ENCODE assay signal across 15 cellular contexts in the genomic region with DNA sequence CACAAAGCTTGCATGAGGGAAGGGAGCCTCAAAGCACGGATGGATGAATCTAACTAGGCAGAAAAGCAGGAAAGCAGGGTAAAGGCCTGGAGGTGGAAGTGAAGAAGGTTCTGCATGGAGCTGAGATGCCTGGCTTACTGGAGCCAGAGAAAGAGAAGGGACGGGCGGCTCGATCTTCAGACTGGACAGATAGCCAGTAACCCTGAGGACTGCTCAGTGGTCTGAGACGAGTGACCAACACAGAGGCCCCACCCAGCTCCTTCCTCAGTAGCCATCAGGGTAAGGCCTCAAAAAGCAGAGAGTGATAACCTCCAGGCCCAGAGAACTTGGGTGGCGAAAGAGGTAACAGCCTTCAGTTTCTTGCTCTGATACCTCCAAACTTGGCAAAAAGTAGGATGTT. TPM values are rescaled to one million over a fixed set of nuclear protein-coding genes. Genes with fewer than 3 reads are reported as not detected.
DNase-seq lines count a peak whose midpoint lies in the region; ATAC-seq and TF ChIP-seq lines count a peak whose summit lies in the region.
"Had no signal": no experiment of that assay in that cellular context is flagged by ENCODE, and none has a peak within 500 bp of the region (broad histone marks: within the 10 kb centered on the region; RNA-seq: fewer than 3 reads in every experiment).

No MANE protein-coding gene starts in this region.

- ATAC-seq in left cardiac atrium, result no peak
- no peak for ATAC-seq in right cardiac atrium
- no peak for ATAC-seq in RWPE2 (ENCODE audit: low read depth)
- no peak for ATAC-seq in left lobe of liver
- no peak for ATAC-seq in HG03354 (IDR thresholded peaks at IDR 0.05; ENCODE audit: poor library complexity, severe bottlenecking, unreplicated experiment)
- no peak for ATAC-seq in naive thymus-derived CD8-positive, alpha-beta T cell
- ATAC-seq: HCT116, Panc1 had no signal

- H3K4me1 Mint-ChIP-seq in naive thymus-derived CD8-positive, alpha-beta T cell, result peaks cover 7 to 25% (median 22%) of the 10 kb centered on the region in 4 donors

- DNase-seq in left cardiac atrium, result peak; percentile 2
- no peak for DNase-seq in right cardiac atrium
- peak; percentile 49 for DNase-seq in RWPE2 (ENCODE audit: low spot score)
- peak; percentile 35 for DNase-seq in left lobe of liver (ENCODE audit: low spot score)
- peak; percentile 14 for DNase-seq in stomach
- no peak for DNase-seq in D341Med (ENCODE audit: low spot score)
- no peak for DNase-seq in naive thymus-derived CD8-positive, alpha-beta T cell
- DNase-seq: Calu3, DMS79 treated with DMSO at 0.1 percent for 48 hours, KBM-7, NCI-H1092, Right ventricle myocardium superior had no signal

- H3K36me3 ChIP-seq in RWPE2 (ENCODE audit: low read depth) (peaks cover 6% of the 10 kb centered on the region), stomach (peaks cover 0 to 6% (median 5%) of the 10 kb centered on the region in 4 donors)

- WGBS in right cardiac atrium, result 96% methylated on average over 6 of the region's 6 CpGs
- WGBS in stomach, 5 donors, result 91 to 98% (median 93%) methylated on average over 6 of the region's 6 CpGs

- TF ChIP-seq CTCF in RWPE2 (IDR thresholded peaks at IDR 0.05; ENCODE audit: poor library complexity, severe bottlenecking), result no peak
- no peak for TF ChIP-seq CTCF in stomach (IDR thresholded peaks at IDR 0.05)

- intact Hi-C loops in left cardiac atrium (cut with DNase I) (no loop called here), right cardiac atrium (cut with DNase I) (no loop called here), stomach (cut with DNase I; ENCODE audit: low total_unique reads) (no loop called here)

- POLR2A ChIA-PET in naive thymus-derived CD8-positive, alpha-beta T cell (lab: Charles Lee), result no interaction called here

- no peaks in the 10 kb centered on the region for H3K27me3 ChIP-seq in right cardiac atrium (ENCODE audit: control insufficient read depth, insufficient read depth)
- no peaks in the 10 kb centered on the region for H3K27me3 ChIP-seq in RWPE2 (ENCODE audit: insufficient read depth, poor library complexity, severe bottlenecking)
- H3K27me3 ChIP-seq in stomach, result no peaks in the 10 kb centered on the region

- TF ChIP-seq POLR2A in stomach (IDR thresholded peaks at IDR 0.05), result no peak

- no peak overlapping the region for H3K4me3 ChIP-seq in right cardiac atrium (ENCODE audit: low read length)
- no peak overlapping the region for H3K4me3 ChIP-seq in RWPE2 (ENCODE audit: severe bottlenecking)
- no peak overlapping the region for H3K4me3 ChIP-seq in stomach

- H3K27me3 Mint-ChIP-seq in naive thymus-derived CD8-positive, alpha-beta T cell, result no peaks in the 10 kb centered on the region

- H3K9me3 ChIP-seq in right cardiac atrium (ENCODE audit: control insufficient read depth, low read length) (no peaks in the 10 kb centered on the region), RWPE2 (ENCODE audit: severe bottlenecking) (no peaks in the 10 kb centered on the region), stomach (no peaks in the 10 kb centered on the region)

- H3K9me3 Mint-ChIP-seq in naive thymus-derived CD8-positive, alpha-beta T cell, result no peaks in the 10 kb centered on the region

- TF ChIP-seq EP300 in stomach (IDR thresholded peaks at IDR 0.05), result no peak

- no peaks in the 10 kb centered on the region for H3K4me1 ChIP-seq in right cardiac atrium (ENCODE audit: control insufficient read depth, insufficient read depth, low read length)
- H3K4me1 ChIP-seq in RWPE2 (ENCODE audit: insufficient read depth, poor library complexity, severe bottlenecking), result no peaks in the 10 kb centered on the region
- H3K4me1 ChIP-seq in stomach, result peaks cover 6 to 17% (median 13%) of the 10 kb centered on the region in 4 donors

- no peak overlapping the region for H3K27ac Mint-ChIP-seq in naive thymus-derived CD8-positive, alpha-beta T cell

- peaks cover 0 to 3% (median 0%) of the 10 kb centered on the region in 3 donors for H3K36me3 Mint-ChIP-seq in naive thymus-derived CD8-positive, alpha-beta T cell

- no peak overlapping the region for H3K4me3 Mint-ChIP-seq in naive thymus-derived CD8-positive, alpha-beta T cell

- H3K27ac ChIP-seq in right cardiac atrium (ENCODE audit: low read length) (no peak overlapping the region), RWPE2 (ENCODE audit: poor library complexity, severe bottlenecking) (no peak overlapping the region), stomach (no peak overlapping the region)

RNA-seq across cellular contexts. Expression of gene CLN6, which starts 6.4 kb away (rescaled TPM):
- total RNA-seq in left cardiac atrium (10 to 100 TPM; 10.7 to 12.3 TPM), right cardiac atrium (1 to 10 TPM; 7.0 to 8.9 (median 7.7) TPM), left lobe of liver (12.2 TPM), stomach (100 to 1,000 TPM in 1 of 5 donors, 10 to 100 TPM in 3, 1 to 10 TPM in 1; 6.4 to 151 (median 25.0) TPM)
- polyA plus RNA-seq in right cardiac atrium (6.8 TPM), stomach (10 to 100 TPM in 1 of 3 donors, 1 to 10 TPM in 2; 8.7 to 17.1 (median 9.2) TPM)
- 10 to 100 TPM; 18.5 to 22.3 TPM for total RNA-seq in naive thymus-derived CD8-positive, alpha-beta T cell
- 1 to 10 TPM; 2.4 to 4.1 (median 3.3) TPM for polyA plus RNA-seq in naive thymus-derived CD8-positive, alpha-beta T cell

RNA-seq across cellular contexts. Expression of gene CALML4, which starts 18.0 kb away (rescaled TPM):
- total RNA-seq in left cardiac atrium (1 to 10 TPM; 3.7 to 4.3 TPM), right cardiac atrium (1 to 10 TPM; 1.5 to 2.3 (median 1.8) TPM), left lobe of liver (6.8 TPM), stomach (10 to 100 TPM in 4 of 5 donors, 1 to 10 TPM in 1; 7.6 to 24.3 (median 14.9) TPM)
- polyA plus RNA-seq in right cardiac atrium (2.4 TPM), stomach (10 to 100 TPM in 2 of 3 donors, 1 to 10 TPM in 1; 9.8 to 13.8 (median 12.1) TPM)
- 1 to 10 TPM; 4.1 to 4.7 TPM for total RNA-seq in naive thymus-derived CD8-positive, alpha-beta T cell
- under 1 TPM in 1 of 3 donors, not detected in 2; 0.65 TPM for polyA plus RNA-seq in naive thymus-derived CD8-positive, alpha-beta T cell

RNA-seq across cellular contexts. Expression of gene FEM1B, which starts 54.4 kb away (rescaled TPM):
- 10 to 100 TPM; 41.1 to 69.7 TPM for total RNA-seq in left cardiac atrium
- total RNA-seq in right cardiac atrium, result 10 to 100 TPM; 53.5 to 86.9 (median 57.4) TPM
- 13.8 TPM for polyA plus RNA-seq in right cardiac atrium
- 21.5 TPM for total RNA-seq in left lobe of liver
- total RNA-seq in stomach, result 10 to 100 TPM; 18.1 to 92.0 (median 31.2) TPM
- polyA plus RNA-seq in stomach, result 10 to 100 TPM in 1 of 3 donors, 1 to 10 TPM in 2; 8.2 to 13.3 (median 9.9) TPM
- 10 to 100 TPM; 61.1 to 66.5 TPM for total RNA-seq in naive thymus-derived CD8-positive, alpha-beta T cell
- polyA plus RNA-seq in naive thymus-derived CD8-positive, alpha-beta T cell, result 10 to 100 TPM; 13.4 to 15.7 (median 14.6) TPM

Comparison
In these comparisons a context has a peak if more than half of its experiments do, and no peak if none do; other contexts are left out.
1. DNase-seq: peak in left cardiac atrium (single experiment), RWPE2 (single experiment), left lobe of liver (single experiment) and stomach (single experiment); none in right cardiac atrium (0 of 3), D341Med (single experiment) and naive thymus-derived CD8-positive, alpha-beta T cell (0 of 10).